In the genomic region with DNA sequence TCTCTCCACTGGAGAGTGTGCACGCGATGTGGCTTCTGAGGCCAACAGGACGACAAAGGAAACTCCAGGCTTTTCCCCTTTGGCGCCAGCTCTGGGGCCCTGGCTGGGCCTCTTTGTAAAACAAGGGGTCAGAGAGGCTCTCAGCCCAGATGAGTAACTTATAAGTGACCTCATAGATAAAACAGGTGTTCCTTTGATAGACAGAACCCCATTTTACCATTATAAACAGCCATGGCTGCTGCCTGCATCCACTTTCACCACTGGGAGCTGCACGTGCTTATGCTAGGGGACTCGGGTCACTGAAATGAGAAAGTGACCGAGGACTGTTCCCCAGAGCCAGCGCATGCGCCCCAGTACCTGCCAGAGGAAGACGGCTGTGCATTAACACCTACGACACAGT, we compare ENCODE assay signal across 20 cellular contexts. TPM values are rescaled to one million over a fixed set of nuclear protein-coding genes. Genes with fewer than 3 reads are reported as not detected.
DNase-seq lines count a peak whose midpoint lies in the region; ATAC-seq, FAIRE-seq and TF ChIP-seq lines count a peak whose summit lies in the region.
"Had no signal": no experiment of that assay in that cellular context is flagged by ENCODE, and none has a peak within 500 bp of the region (broad histone marks: within the 10 kb centered on the region; RNA-seq: fewer than 3 reads in every experiment).

No MANE protein-coding gene starts in this region.

- BruUV-seq in GM12878 (replicated peaks; lab: Mats Ljungman, UMichigan): no TSS peak

- intact Hi-C loops in GM12878 (cut with micrococcal nuclease; ENCODE audit: unreplicated experiment): no loop called here
- intact Hi-C loops in lower lobe of right lung (cut with DNase I): no loop called here
- intact Hi-C loops in upper lobe of right lung (cut with DNase I): no loop called here
- intact Hi-C loops in psoas muscle (cut with DNase I): no loop called here

- CTCF ChIA-PET in SK-N-SH (lab: Yijun Ruan, JAX) (interaction anchor here (1.4 kb wide), 1 partner anchor 10 kb away, joined by 3 read pairs; no protein-coding TSS in a partner anchor), GM12878 (lab: Yijun Ruan, JAX) (interaction anchor here (0.8 kb wide), 1 partner anchor 12 kb away, joined by 3 read pairs; a partner anchor contains a TSS)

- H3K4me2 ChIP-seq in SK-N-SH (no peak overlapping the region), GM12878 (ENCODE audit: control insufficient read depth, insufficient read depth) (no peak overlapping the region)

- DNase-seq in SK-N-SH (peak; percentile 9), GM12878 (ENCODE audit: low read depth, low spot score) (no peak), lower lobe of right lung (no peak), upper lobe of right lung (no peak), psoas muscle (no peak), NCI-H2029 (lab: John Stamatoyannopoulos, UW) (no peak), SIG-M5 treated with dmso at 0.1 percent for 504 hours (lab: John Stamatoyannopoulos, UW; ENCODE audit: unreplicated experiment) (no peak)
- DNase-seq: CD8-positive, alpha-beta T cell; GM23248; HCEC 1CT; KG1; NCI-H187 treated with DMSO at 0.1 percent for 48 hours; NCI-H345; NCI-H524 treated with DMSO at 0.1 percent for 48 hours; Peyer's patch had no signal

- SMC1A ChIA-PET in GM12878 (lab: Charles Lee; ENCODE audit: uncharacterized antibody, unreplicated experiment): no interaction called here

- no peaks in the 10 kb centered on the region for H3K27me3 ChIP-seq in SK-N-SH (ENCODE audit: insufficient read depth)
- no peaks in the 10 kb centered on the region for H3K27me3 ChIP-seq in GM12878 (replicated peaks in 1 of 2; ENCODE audit: control insufficient read depth in 2 of 2, insufficient read depth in 2 of 2, low read length in 1 of 2)
- no peaks in the 10 kb centered on the region for H3K27me3 ChIP-seq in lower lobe of right lung (ENCODE audit: low read depth)
- no peaks in the 10 kb centered on the region for H3K27me3 ChIP-seq in upper lobe of right lung
- no peaks in the 10 kb centered on the region for H3K27me3 ChIP-seq in psoas muscle (ENCODE audit: insufficient read depth in 3 of 3, low read length in 2 of 3)
- H3K27me3 ChIP-seq: Peyer's patch had no signal

- no peak for FAIRE-seq in GM12878 (lab: Jason Lieb, UNC)
- FAIRE-seq: A204.1, G401.6, HepG2 had no signal

- H3K9me3 ChIP-seq in SK-N-SH: no peaks in the 10 kb centered on the region
- no peaks in the 10 kb centered on the region for H3K9me3 ChIP-seq in GM12878 (replicated peaks; ENCODE audit: control insufficient read depth, insufficient read depth, low read length)
- no peaks in the 10 kb centered on the region for H3K9me3 ChIP-seq in lower lobe of right lung
- no peaks in the 10 kb centered on the region for H3K9me3 ChIP-seq in upper lobe of right lung
- H3K9me3 ChIP-seq in psoas muscle: no peaks in the 10 kb centered on the region
- H3K9me3 ChIP-seq: Peyer's patch had no signal

- peaks cover 0 to 16% of the 10 kb centered on the region in 2 experiments for H3K36me3 ChIP-seq in SK-N-SH (replicated peaks in 1 of 2; ENCODE audit: control insufficient read depth in 1 of 2, insufficient read depth in 2 of 2, low read length in 1 of 2)
- peaks cover 8 to 10% of the 10 kb centered on the region in 2 experiments for H3K36me3 ChIP-seq in GM12878 (ENCODE audit: control insufficient read depth in 2 of 2, insufficient read depth in 2 of 2, low read length in 1 of 2)
- peaks cover 17% of the 10 kb centered on the region for H3K36me3 ChIP-seq in lower lobe of right lung
- peaks cover 6% of the 10 kb centered on the region for H3K36me3 ChIP-seq in upper lobe of right lung
- H3K36me3 ChIP-seq in psoas muscle (ENCODE audit: insufficient read depth in 1 of 2, low read depth in 1 of 2): peaks cover 0 to 39% of the 10 kb centered on the region in 2 donors

- TF ChIP-seq EP300 in SK-N-SH (IDR thresholded peaks at IDR 0.05; ENCODE audit: borderline replicate concordance in 1 of 2, low read depth in 1 of 2, low read length in 1 of 2): no peak
- TF ChIP-seq EP300 in GM12878 (IDR thresholded peaks at IDR 0.05; ENCODE audit: borderline replicate concordance in 1 of 2, control insufficient read depth in 1 of 2, low read depth in 2 of 2, low read length in 2 of 2): no peak

- H3K27ac ChIP-seq in SK-N-SH (ENCODE audit: low read depth in 2 of 2, low read length in 1 of 2) (no peak overlapping the region), GM12878 (ENCODE audit: control insufficient read depth, insufficient read depth) (no peak overlapping the region), lower lobe of right lung (no peak overlapping the region), upper lobe of right lung (no peak overlapping the region), psoas muscle (no peak overlapping the region)
- H3K27ac ChIP-seq: GM23248, Peyer's patch had no signal

- H4K20me1 ChIP-seq in SK-N-SH (ENCODE audit: insufficient read depth) (no peaks in the 10 kb centered on the region), GM12878 (ENCODE audit: control insufficient read depth, insufficient read depth) (no peaks in the 10 kb centered on the region)

- RAD21 ChIA-PET in GM12878 (lab: Charles Lee; ENCODE audit: unreplicated experiment): no interaction called here

- no peak for TF ChIP-seq RAD21 in SK-N-SH (IDR thresholded peaks at IDR 0.05; ENCODE audit: low read length)
- no peak for TF ChIP-seq RAD21 in GM12878 (IDR thresholded peaks at IDR 0.05; ENCODE audit: insufficient read depth, low read depth, low read length)

- POLR2A ChIA-PET in SK-N-SH (lab: Yijun Ruan, JAX) (no interaction called here), GM12878 (lab: Charles Lee) (no interaction called here)

- no peak for TF ChIP-seq CTCF in SK-N-SH (IDR thresholded peaks at IDR 0.05)
- no peak for TF ChIP-seq CTCF in GM12878 (IDR thresholded peaks at IDR 0.05 in 2 of 3, conservative IDR thresholded peaks at IDR 0.05 in 1 of 3; ENCODE audit: control insufficient read depth in 2 of 3, extremely low read depth in 1 of 3, insufficient read depth in 1 of 3, low read depth in 3 of 3, low read length in 3 of 3)
- TF ChIP-seq CTCF in lower lobe of right lung (IDR thresholded peaks at IDR 0.05): no peak
- no peak for TF ChIP-seq CTCF in upper lobe of right lung (IDR thresholded peaks at IDR 0.05)
- no peak for TF ChIP-seq CTCF in psoas muscle (IDR thresholded peaks at IDR 0.05)

- H3F3A ChIP-seq in SK-N-SH (replicated peaks; ENCODE audit: insufficient read depth): no peaks in the 10 kb centered on the region

- H3K9ac ChIP-seq in SK-N-SH (no peak overlapping the region), GM12878 (ENCODE audit: control insufficient read depth, insufficient read depth, low read length) (no peak overlapping the region)
- H3K9ac ChIP-seq: GM23248 had no signal

- ATAC-seq in SK-N-SH treated with all-trans-retinoic acid at 6 μM for 48 hours (no peak), GM12878 (no peak; the same call in 1 of the 3 replicates), lower lobe of right lung (peak; percentile 5 to 45), upper lobe of right lung (peak; percentile 25), psoas muscle (no peak)
- ATAC-seq: CD8-positive, alpha-beta T cell had no signal

- peaks cover 3% of the 10 kb centered on the region; the same call in 1 of the 2 replicates for H3K79me2 ChIP-seq in SK-N-SH (ENCODE audit: insufficient read depth)
- no peaks in the 10 kb centered on the region for H3K79me2 ChIP-seq in GM12878 (ENCODE audit: control insufficient read depth, insufficient read depth, low read length)

- H3K4me1 ChIP-seq in SK-N-SH (ENCODE audit: control insufficient read depth in 1 of 2, insufficient read depth in 2 of 2, low read depth in 1 of 2, low read length in 1 of 2) (no peaks in the 10 kb centered on the region), GM12878 (ENCODE audit: control insufficient read depth, insufficient read depth, low read length) (no peaks in the 10 kb centered on the region), lower lobe of right lung (peaks cover 7% of the 10 kb centered on the region), upper lobe of right lung (no peaks in the 10 kb centered on the region), psoas muscle (peaks cover 14% of the 10 kb centered on the region)
- H3K4me1 ChIP-seq: Peyer's patch had no signal

- H2AFZ ChIP-seq in SK-N-SH (ENCODE audit: low read depth) (no peak overlapping the region), GM12878 (ENCODE audit: control insufficient read depth, low read depth, low read length) (no peak overlapping the region)
- H2AFZ ChIP-seq: GM23248 had no signal

- H3K4me3 ChIP-seq in SK-N-SH (ENCODE audit: low read depth in 2 of 2, low read length in 1 of 2): no peak overlapping the region
- no peak overlapping the region for H3K4me3 ChIP-seq in GM12878
- no peak overlapping the region for H3K4me3 ChIP-seq in lower lobe of right lung
- H3K4me3 ChIP-seq in upper lobe of right lung: no peak overlapping the region
- no peak overlapping the region for H3K4me3 ChIP-seq in psoas muscle
- H3K4me3 ChIP-seq: GM23248, Peyer's patch had no signal

- TF ChIP-seq POLR2A in GM12878 (IDR thresholded peaks at IDR 0.05; ENCODE audit: low read depth, low read length): 0 out of 2 replicates have a peak, but pooled peaks have one; percentile 18

- in situ Hi-C loops in GM12878 (cut with MboI): no loop called here

- WGBS in SK-N-SH (ENCODE audit: low lambda C conversion rate): 93% methylated on average over 9 of the region's 11 CpGs
- WGBS in GM12878 (ENCODE audit: insufficient coverage, insufficient replicate concordance, low lambda C conversion rate, missing lambda C conversion rate): 97% methylated on average over 11 of the region's 11 CpGs
- whole genome bisulfite sequencing in psoas muscle, 3 donors: 85 to 89% (median 87%) methylated on average over 11 of the region's 11 CpGs

- no peaks in the 10 kb centered on the region for H3K9me2 ChIP-seq in SK-N-SH

RNA-seq across cellular contexts. Expression of a gene that starts 12.5 kb away (rescaled TPM):
- 19.2 and 25.4 TPM in 2 replicates for polyA plus RNA-seq in SK-N-SH (2012; rRNA removed)
- 2.5 and 4.0 TPM in 2 replicates for polyA plus RNA-seq in SK-N-SH (2012; cell fraction: cytosol; rRNA removed)
- polyA plus RNA-seq in SK-N-SH (2012; cell fraction: nucleus; rRNA removed): 134 and 388 TPM in 2 replicates
- total RNA-seq in GM12878 (2013; cell fraction: nucleolus; rRNA removed): 499 and 514 TPM in 2 replicates
- total RNA-seq in GM12878 (2014; rRNA removed): 15.2 and 18.0 TPM in 2 replicates
- total RNA-seq in GM12878 (2014; rRNA removed; fragmentation: Illumina TruSeq; extraction: Trizol): 7.8 and 8.9 TPM in 2 replicates
- total RNA-seq in GM12878 (2021): 23.2 and 27.0 TPM in 2 replicates
- polyA plus RNA-seq in GM12878 (2011; ENCODE audit: low read depth): 5.4 TPM
- polyA plus RNA-seq in GM12878 (2011; rRNA removed): 17.2 and 36.4 TPM in 2 replicates
- polyA plus RNA-seq in GM12878 (2011; cell fraction: cytosol; rRNA removed): 30.4 and 130 TPM in 2 replicates
- polyA plus RNA-seq in GM12878 (2011; cell fraction: nucleus; rRNA removed): 329 and 490 TPM in 2 replicates
- polyA plus RNA-seq in GM12878 (2012): 11.5 and 15.2 TPM in 2 replicates
- 9.4 and 13.3 TPM in 2 replicates for polyA plus RNA-seq in GM12878 (2014; fragmentation: Illumina TruSeq; extraction: Trizol)
- 1 to 10 TPM; 1.7 to 3.6 TPM for polyA plus RNA-seq in GM12878 (2014; fragmentation: Nextera tagmentation; extraction: Ambion mirVana)
- 33.4 and 43.5 TPM in 2 replicates for polyA plus RNA-seq in GM12878 (2014; rRNA removed)
- polyA plus RNA-seq in GM12878 (2016; fragmentation: Nextera tagmentation; extraction: Ambion mirVana): 10 to 100 TPM in 1 of 2 experiments, 1 to 10 TPM in 1; 8.6 to 12.8 TPM
- 28.8 and 34.0 TPM in 2 replicates for polyA minus RNA-seq in GM12878 (2011; rRNA and poly(A)+ RNA removed)
- polyA minus RNA-seq in GM12878 (2011; cell fraction: cytosol; rRNA and poly(A)+ RNA removed): 8.2 and 12.4 TPM in 2 replicates
- polyA minus RNA-seq in GM12878 (2011; cell fraction: nucleus; rRNA and poly(A)+ RNA removed): 78.3 and 123 TPM in 2 replicates
- 14.0 TPM for total RNA-seq in lower lobe of right lung
- 12.7 TPM for total RNA-seq in upper lobe of right lung
- 10 to 100 TPM in 1 of 4 donors, 1 to 10 TPM in 3; 3.4 to 13.6 (median 4.6) TPM for total RNA-seq in psoas muscle
- polyA plus RNA-seq in psoas muscle: 1 to 10 TPM; 2.5 to 5.1 (median 3.0) TPM

RNA-seq across cellular contexts. Expression of a gene that starts 17.4 kb away (rescaled TPM):
- polyA plus RNA-seq in SK-N-SH (2012; rRNA removed): 40.2 and 43.7 TPM in 2 replicates
- 41.9 and 51.0 TPM in 2 replicates for polyA plus RNA-seq in SK-N-SH (2012; cell fraction: cytosol; rRNA removed)
- polyA plus RNA-seq in SK-N-SH (2012; cell fraction: nucleus; rRNA removed): 16.5 and 21.6 TPM in 2 replicates
- 11.9 and 13.4 TPM in 2 replicates for total RNA-seq in GM12878 (2013; cell fraction: nucleolus; rRNA removed)
- 50.8 and 52.2 TPM in 2 replicates for total RNA-seq in GM12878 (2014; rRNA removed)
- 33.9 and 37.4 TPM in 2 replicates for total RNA-seq in GM12878 (2014; rRNA removed; fragmentation: Illumina TruSeq; extraction: Trizol)
- 48.3 and 50.4 TPM in 2 replicates for total RNA-seq in GM12878 (2021)
- 23.4 TPM for polyA plus RNA-seq in GM12878 (2011; ENCODE audit: low read depth)
- 31.1 and 31.7 TPM in 2 replicates for polyA plus RNA-seq in GM12878 (2011; rRNA removed)
- 28.3 and 31.8 TPM in 2 replicates for polyA plus RNA-seq in GM12878 (2011; cell fraction: cytosol; rRNA removed)
- 12.1 and 15.0 TPM in 2 replicates for polyA plus RNA-seq in GM12878 (2011; cell fraction: nucleus; rRNA removed)
- polyA plus RNA-seq in GM12878 (2012): 16.8 and 18.8 TPM in 2 replicates
- polyA plus RNA-seq in GM12878 (2014; fragmentation: Illumina TruSeq; extraction: Trizol): 31.2 and 39.4 TPM in 2 replicates
- 1 to 10 TPM; 3.8 to 5.5 TPM for polyA plus RNA-seq in GM12878 (2014; fragmentation: Nextera tagmentation; extraction: Ambion mirVana)
- 43.2 and 45.4 TPM in 2 replicates for polyA plus RNA-seq in GM12878 (2014; rRNA removed)
- 10 to 100 TPM; 50.3 to 55.7 TPM for polyA plus RNA-seq in GM12878 (2016; fragmentation: Nextera tagmentation; extraction: Ambion mirVana)
- 30.7 and 36.5 TPM in 2 replicates for polyA minus RNA-seq in GM12878 (2011; rRNA and poly(A)+ RNA removed)
- polyA minus RNA-seq in GM12878 (2011; cell fraction: cytosol; rRNA and poly(A)+ RNA removed): 13.4 and 17.8 TPM in 2 replicates
- polyA minus RNA-seq in GM12878 (2011; cell fraction: nucleus; rRNA and poly(A)+ RNA removed): 5.3 and 12.0 TPM in 2 replicates
- 49.0 TPM for total RNA-seq in lower lobe of right lung
- 56.9 TPM for total RNA-seq in upper lobe of right lung
- 100 to 1,000 TPM in 1 of 4 donors, 10 to 100 TPM in 3; 57.3 to 215 (median 68.3) TPM for total RNA-seq in psoas muscle
- 100 to 1,000 TPM in 1 of 3 donors, 10 to 100 TPM in 2; 39.2 to 101 (median 47.2) TPM for polyA plus RNA-seq in psoas muscle

RNA-seq across cellular contexts. Expression of a gene that starts 19.0 kb away (rescaled TPM):
- polyA plus RNA-seq in SK-N-SH (2012; rRNA removed) (140 and 151 TPM in 2 replicates), GM12878 (2011; rRNA removed) (424 and 754 TPM in 2 replicates), GM12878 (2014; fragmentation: Illumina TruSeq; extraction: Trizol) (479 and 560 TPM in 2 replicates), GM12878 (2014; fragmentation: Nextera tagmentation; extraction: Ambion mirVana) (100 to 1,000 TPM; 437 to 560 TPM), GM12878 (2014; rRNA removed) (295 and 340 TPM in 2 replicates), GM12878 (2016; fragmentation: Nextera tagmentation; extraction: Ambion mirVana) (100 to 1,000 TPM; 302 to 303 TPM), psoas muscle (100 to 1,000 TPM; 285 to 333 (median 291) TPM)
- 216 and 367 TPM in 2 replicates for polyA plus RNA-seq in SK-N-SH (2012; cell fraction: cytosol; rRNA removed)
- 37.2 and 61.3 TPM in 2 replicates for polyA plus RNA-seq in SK-N-SH (2012; cell fraction: nucleus; rRNA removed)
- 78.4 and 86.2 TPM in 2 replicates for total RNA-seq in GM12878 (2013; cell fraction: nucleolus; rRNA removed)
- total RNA-seq in GM12878 (2014; rRNA removed) (191 and 240 TPM in 2 replicates), GM12878 (2014; rRNA removed; fragmentation: Illumina TruSeq; extraction: Trizol) (435 and 466 TPM in 2 replicates), GM12878 (2021) (437 and 439 TPM in 2 replicates), lower lobe of right lung (317 TPM), upper lobe of right lung (308 TPM), psoas muscle (100 to 1,000 TPM; 308 to 417 (median 333) TPM)
- polyA plus RNA-seq in GM12878 (2011; ENCODE audit: low read depth): 586 TPM
- 89.5 and 93.5 TPM in 2 replicates for polyA plus RNA-seq in GM12878 (2011; cell fraction: cytosol; rRNA removed)
- polyA plus RNA-seq in GM12878 (2011; cell fraction: nucleus; rRNA removed): 64.1 and 66.3 TPM in 2 replicates
- 1,465 and 2,074 TPM in 2 replicates for polyA plus RNA-seq in GM12878 (2012)
- 51.5 and 55.5 TPM in 2 replicates for polyA minus RNA-seq in GM12878 (2011; rRNA and poly(A)+ RNA removed)
- 40.6 and 55.2 TPM in 2 replicates for polyA minus RNA-seq in GM12878 (2011; cell fraction: cytosol; rRNA and poly(A)+ RNA removed)
- 19.2 and 29.6 TPM in 2 replicates for polyA minus RNA-seq in GM12878 (2011; cell fraction: nucleus; rRNA and poly(A)+ RNA removed)

RNA-seq across cellular contexts. Expression of a gene that starts 25.6 kb away (rescaled TPM):
- polyA plus RNA-seq in SK-N-SH (2012; rRNA removed) (not detected in 2 replicates), GM12878 (2011; rRNA removed) (not detected in 2 replicates), GM12878 (2014; fragmentation: Illumina TruSeq; extraction: Trizol) (not detected in 2 replicates), GM12878 (2014; fragmentation: Nextera tagmentation; extraction: Ambion mirVana) (not detected), GM12878 (2014; rRNA removed) (not detected in 2 replicates), GM12878 (2016; fragmentation: Nextera tagmentation; extraction: Ambion mirVana) (not detected), psoas muscle (not detected)
- not detected in 2 replicates for polyA plus RNA-seq in SK-N-SH (2012; cell fraction: cytosol; rRNA removed)
- polyA plus RNA-seq in SK-N-SH (2012; cell fraction: nucleus; rRNA removed): not detected in 2 replicates
- total RNA-seq in GM12878 (2013; cell fraction: nucleolus; rRNA removed): not detected in 2 replicates
- total RNA-seq in GM12878 (2014; rRNA removed) (not detected in 2 replicates), GM12878 (2014; rRNA removed; fragmentation: Illumina TruSeq; extraction: Trizol) (not detected in 2 replicates), GM12878 (2021) (not detected in 2 replicates), lower lobe of right lung (not detected), upper lobe of right lung (not detected), psoas muscle (not detected)
- not detected for polyA plus RNA-seq in GM12878 (2011; ENCODE audit: low read depth)
- polyA plus RNA-seq in GM12878 (2011; cell fraction: cytosol; rRNA removed): not detected in 2 replicates
- not detected in 2 replicates for polyA plus RNA-seq in GM12878 (2011; cell fraction: nucleus; rRNA removed)
- not detected in 2 replicates for polyA plus RNA-seq in GM12878 (2012)
- not detected in 2 replicates for polyA minus RNA-seq in GM12878 (2011; rRNA and poly(A)+ RNA removed)
- not detected in 2 replicates for polyA minus RNA-seq in GM12878 (2011; cell fraction: cytosol; rRNA and poly(A)+ RNA removed)
- not detected in 2 replicates for polyA minus RNA-seq in GM12878 (2011; cell fraction: nucleus; rRNA and poly(A)+ RNA removed)
- total RNA-seq: CD8-positive, alpha-beta T cell; GM23248; HepG2; Peyer's patch had no signal
- polyA plus RNA-seq: BJ, GM23248, HepG2 had no signal

RNA-seq across cellular contexts. Expression of a gene that starts 38.3 kb away (rescaled TPM):
- polyA plus RNA-seq in SK-N-SH (2012; rRNA removed) (0.26 and 0.62 TPM in 2 replicates), GM12878 (2011; rRNA removed) (0.07 and 0.23 TPM in 2 replicates), GM12878 (2014; fragmentation: Illumina TruSeq; extraction: Trizol) (0.05 and 0.09 TPM in 2 replicates), GM12878 (2014; fragmentation: Nextera tagmentation; extraction: Ambion mirVana) (not detected), GM12878 (2014; rRNA removed) (0.22 and 0.49 TPM in 2 replicates), GM12878 (2016; fragmentation: Nextera tagmentation; extraction: Ambion mirVana) (under 1 TPM in 1 of 2 experiments, not detected in 1; 0.03 TPM), psoas muscle (under 1 TPM; 0.03 to 0.38 (median 0.17) TPM)
- 0.15 and 0.25 TPM in 2 replicates for polyA plus RNA-seq in SK-N-SH (2012; cell fraction: cytosol; rRNA removed)
- polyA plus RNA-seq in SK-N-SH (2012; cell fraction: nucleus; rRNA removed): 1.9 TPM in 2 replicates
- 1.2 and 2.4 TPM in 2 replicates for total RNA-seq in GM12878 (2013; cell fraction: nucleolus; rRNA removed)
- total RNA-seq in GM12878 (2014; rRNA removed) (0.05 and 0.06 TPM in 2 replicates), GM12878 (2014; rRNA removed; fragmentation: Illumina TruSeq; extraction: Trizol) (0.13 and 0.14 TPM in 2 replicates), GM12878 (2021) (0.19 and 0.49 TPM in 2 replicates), lower lobe of right lung (0.56 TPM), upper lobe of right lung (0.23 TPM), psoas muscle (under 1 TPM in 2 of 4 donors, not detected in 2; 0.24 to 0.25 TPM)
- 0.05 TPM for polyA plus RNA-seq in GM12878 (2011; ENCODE audit: low read depth)
- polyA plus RNA-seq in GM12878 (2011; cell fraction: cytosol; rRNA removed): 0.12 and 0.17 TPM in 2 replicates
- 1.0 and 1.3 TPM in 2 replicates for polyA plus RNA-seq in GM12878 (2011; cell fraction: nucleus; rRNA removed)
- 0.15 and 0.34 TPM in 2 replicates for polyA plus RNA-seq in GM12878 (2012)
- 0.22 and 0.26 TPM in 2 replicates for polyA minus RNA-seq in GM12878 (2011; rRNA and poly(A)+ RNA removed)
- not detected in 2 replicates for polyA minus RNA-seq in GM12878 (2011; cell fraction: cytosol; rRNA and poly(A)+ RNA removed)
- polyA minus RNA-seq in GM12878 (2011; cell fraction: nucleus; rRNA and poly(A)+ RNA removed): 0.24 and 0.48 TPM in 2 replicates

Comparison
In these comparisons a context has a peak if more than half of its experiments do, and no peak if none do; other contexts are left out.
1. ATAC-seq: peak in lower lobe of right lung (2 of 2) and upper lobe of right lung (single experiment); none in SK-N-SH treated with all-trans-retinoic acid at 6 μM for 48 hours (single experiment), GM12878 (single experiment) and psoas muscle (0 of 4).